In the genomic region with DNA sequence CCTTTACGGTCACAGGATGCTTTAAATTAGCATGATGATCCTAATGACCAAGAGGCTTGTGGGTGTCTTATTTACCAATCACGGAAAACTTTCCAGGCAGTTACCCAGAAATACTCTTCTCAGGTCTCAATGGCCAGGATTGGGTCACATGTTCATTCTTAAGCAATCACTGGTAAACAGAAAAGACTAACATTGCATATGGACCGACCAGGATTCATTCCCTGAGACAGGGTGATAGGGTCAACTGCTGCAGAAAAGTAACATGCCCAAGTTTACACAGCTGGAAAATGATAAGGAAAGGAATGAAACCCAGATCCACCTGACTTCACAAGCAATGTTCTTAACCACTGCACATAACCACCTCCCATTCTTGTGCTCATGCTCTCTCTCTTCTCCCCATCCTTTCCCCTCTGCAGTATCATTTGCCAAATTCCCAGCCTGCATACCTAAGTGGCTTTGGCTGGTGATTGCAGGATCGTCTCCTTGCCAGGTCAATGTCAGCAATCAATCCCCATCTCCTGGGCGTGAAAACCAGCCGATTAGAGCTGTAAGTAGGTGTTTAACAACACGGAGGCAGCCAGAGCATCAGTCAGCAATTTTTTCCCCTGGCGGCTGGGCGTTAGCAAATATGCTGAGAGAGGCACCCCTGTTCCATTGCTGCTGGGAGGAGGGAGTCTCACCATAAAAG, we compare ENCODE assay signal across 17 cellular contexts.
"Had no signal": no experiment of that assay in that cellular context is flagged by ENCODE, and none has a peak within 500 bp of the region (broad histone marks: within the 10 kb centered on the region; RNA-seq: fewer than 3 reads in every experiment).

No MANE protein-coding gene starts in this region.

- H3K4me1 ChIP-seq: gastrocnemius medialis, uterus had no signal

- DNase-seq: activated CD4-positive, alpha-beta T cell treated with anti-CD3 and anti-CD28 coated beads, Interleukin-2, amount 10 ng/mL, durations not matched to agents 7 days and 5 days; activated CD8-positive, alpha-beta T cell treated with anti-CD3 and anti-CD28 coated beads, Interleukin-2, amount 10 ng/mL, durations not matched to agents 7 days and 5 days; activated naive CD4-positive, alpha-beta T cell treated with anti-CD3 and anti-CD28 coated beads for 36 hours; activated T-cell treated with anti-CD3 and anti-CD28 coated beads, Interleukin-2, amount 50 U/mL, for 24 hours; aorta; gastrocnemius medialis; left colon; mammary epithelial cell; nephron progenitor cell; nucleus accumbens; stimulated activated naive CD8-positive, alpha-beta T cell treated with anti-CD3 and anti-CD28 coated beads, Interleukin-15, Interleukin-2, amounts not matched to agents 100 U/mL and 50 U/mL, for 24 hours; T-helper 1 cell; T1000; uterus had no signal

- H3K36me3 ChIP-seq: gastrocnemius medialis, tibial nerve, uterus had no signal

- H3K9me3 ChIP-seq: gastrocnemius medialis, tibial nerve, uterus had no signal

- H3K27me3 ChIP-seq: gastrocnemius medialis, tibial nerve, uterus had no signal

- ATAC-seq: activated CD8-positive, alpha-beta T cell treated with anti-CD3 and anti-CD28 coated beads, Interleukin-2, amount 10 ng/mL, durations not matched to agents 7 days and 5 days; gastrocnemius medialis; left colon; stimulated activated naive CD8-positive, alpha-beta T cell treated with anti-CD3 and anti-CD28 coated beads, Interleukin-15, Interleukin-2, amounts not matched to agents 100 U/mL and 50 U/mL, for 24 hours had no signal

- H3K27ac ChIP-seq: coronary artery, gastrocnemius medialis, skin epidermis, tibial nerve, uterus had no signal

- H3K4me3 ChIP-seq: coronary artery, gastrocnemius medialis, skin epidermis, tibial nerve, uterus had no signal
